9 cellular contexts compared by ENCODE assay signal in the genomic region with DNA sequence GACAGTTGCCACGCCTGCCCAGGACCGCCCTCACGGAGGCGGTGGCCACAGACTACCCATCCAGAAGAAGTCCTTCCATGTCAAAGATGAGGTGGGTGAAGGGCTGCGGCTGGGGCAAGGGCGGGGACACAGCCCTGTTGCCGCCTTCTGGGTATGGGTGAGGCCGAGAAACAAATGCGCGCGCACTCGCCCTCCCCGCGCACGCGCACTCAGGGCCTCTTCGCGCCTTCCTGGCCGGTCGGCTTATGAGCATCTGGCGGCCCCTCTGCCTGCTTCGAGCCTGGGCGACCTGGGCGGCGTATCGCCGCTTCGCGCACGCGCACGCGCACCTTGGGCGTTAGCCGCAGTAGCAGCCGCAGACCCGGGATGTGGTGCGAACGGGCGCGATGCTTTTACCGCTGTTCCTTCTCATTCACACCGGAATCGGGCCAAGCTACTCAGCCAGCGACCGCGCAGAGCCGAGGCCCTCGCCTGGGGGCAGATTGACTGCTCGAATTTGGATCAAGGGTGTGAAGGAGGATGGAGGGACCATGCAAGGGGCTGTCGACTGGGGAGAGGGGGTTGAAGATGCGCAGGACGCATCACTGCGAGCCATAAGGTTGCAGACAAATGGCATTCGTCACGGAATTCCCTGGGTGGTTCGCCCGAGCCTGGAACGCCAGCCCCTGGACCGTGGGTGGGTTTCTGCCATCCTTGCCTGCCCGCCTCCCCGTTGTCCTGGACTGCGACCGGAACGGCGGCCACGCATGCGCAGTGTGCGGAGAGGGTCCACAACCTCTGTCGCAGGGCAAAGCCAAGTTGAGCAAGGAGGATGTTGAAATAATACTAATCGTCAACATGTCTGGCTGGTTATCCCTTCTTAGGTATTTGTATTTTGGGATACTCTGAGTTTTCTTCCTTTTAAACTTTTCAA.
A peak's percentile ranks its signal among the peaks of the same experiment; 100 is the strongest.
DNase-seq lines count a peak whose midpoint lies in the region; ATAC-seq and TF ChIP-seq lines count a peak whose summit lies in the region.
"Had no signal": no experiment of that assay in that cellular context is flagged by ENCODE, and none has a peak within 500 bp of the region (broad histone marks: within the 10 kb centered on the region; RNA-seq: fewer than 3 reads in every experiment).

No MANE protein-coding gene starts in this region.

- H3K9me3 ChIP-seq in heart left ventricle, result no peaks in the 10 kb centered on the region

- no peak for TF ChIP-seq POLR2A in heart left ventricle (IDR thresholded peaks at IDR 0.05)

- 19 to 20% methylated on average over 71 of the region's 71 CpGs; no CpG with 5 or more reads in 2 of the 4 donors for WGBS in heart left ventricle, 4 donors

- H3K4me3 ChIP-seq in heart left ventricle, result peak overlapping the region in 6 of 12 donors; percentile 35 to 46 (median 42)

- intact Hi-C loops in heart left ventricle (cut with DNase I), result no loop called here

- DNase-seq in GM20000 (ENCODE audit: low spot score) (peak; percentile 44), activated T-cell treated with anti-CD3 and anti-CD28 coated beads for 48 hours (ENCODE audit: low read depth) (peak; percentile 68), heart left ventricle (peak in 3 of 5 donors; percentile 31 to 76 (median 41)), DMS153 (lab: John Stamatoyannopoulos, UW) (no peak), NCI-H526 (lab: John Stamatoyannopoulos, UW) (no peak), NCI-H345 treated with DMSO at 0.1 percent for 48 hours (lab: John Stamatoyannopoulos, UW; ENCODE audit: unreplicated experiment) (no peak)
- DNase-seq in stimulated activated CD8-positive, alpha-beta memory T cell treated with anti-CD3 and anti-CD28 coated beads, Interleukin-4, amount 100 ng/mL, for 48 hours, result peak; percentile 74
- DNase-seq: cerebellar nuclear complex had no signal

- peak in 2 of 4 donors; percentile 47 to 83 for ATAC-seq in heart left ventricle
- ATAC-seq in HG02610 (IDR thresholded peaks at IDR 0.05; ENCODE audit: unreplicated experiment), result no peak

- H3K36me3 ChIP-seq in heart left ventricle, result no peaks in the 10 kb centered on the region

- no peaks in the 10 kb centered on the region for H3K27me3 ChIP-seq in heart left ventricle

- TF ChIP-seq CTCF in GM20000 (IDR thresholded peaks at IDR 0.05; ENCODE audit: extremely low read depth, missing control alignments) (no peak), heart left ventricle (IDR thresholded peaks at IDR 0.05) (no peak)

- no peak overlapping the region for H3K27ac ChIP-seq in heart left ventricle

- H3K4me1 ChIP-seq in heart left ventricle, result no peaks in the 10 kb centered on the region

Comparison
In these comparisons a context has a peak if more than half of its experiments do, and no peak if none do; other contexts are left out.
1. DNase-seq: peak in GM20000 (single experiment), activated T-cell treated with anti-CD3 and anti-CD28 coated beads for 48 hours (single experiment), heart left ventricle (3 of 5) and stimulated activated CD8-positive, alpha-beta memory T cell treated with anti-CD3 and anti-CD28 coated beads, Interleukin-4, amount 100 ng/mL, for 48 hours (single experiment); none in DMS153 (single experiment), NCI-H526 (0 of 2) and NCI-H345 treated with DMSO at 0.1 percent for 48 hours (single experiment).